In the genomic region with DNA sequence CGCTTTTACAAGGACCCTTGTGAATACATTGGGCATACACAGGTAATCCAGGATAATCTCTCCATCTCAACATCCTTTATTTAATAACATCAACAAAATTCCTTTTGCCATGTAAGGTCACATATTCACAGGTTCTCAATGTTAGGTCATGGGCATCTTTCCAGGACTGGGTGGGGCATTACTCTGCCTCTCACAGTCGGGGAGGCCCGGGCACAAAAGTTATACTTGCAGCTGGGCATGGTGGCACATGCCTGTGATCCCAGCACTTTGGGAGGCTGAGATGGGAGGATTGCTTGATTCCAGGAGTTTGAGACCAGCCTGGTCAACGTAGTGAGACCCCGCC, we compare ENCODE assay signal across 21 cellular contexts.
DNase-seq lines count a peak whose midpoint lies in the region; ATAC-seq and TF ChIP-seq lines count a peak whose summit lies in the region.
"Had no signal": no experiment of that assay in that cellular context is flagged by ENCODE, and none has a peak within 500 bp of the region (broad histone marks: within the 10 kb centered on the region; RNA-seq: fewer than 3 reads in every experiment).

No MANE protein-coding gene starts in this region.

- H3T11ph ChIP-seq in H9 (ENCODE audit: low read length): no peak overlapping the region

- no TSS peak for BruUV-seq in PC-3 (replicated peaks; lab: Mats Ljungman, UMichigan)

- no peak for TF ChIP-seq CTCF in H9 (conservative IDR thresholded peaks at IDR 0.05)
- no peak for TF ChIP-seq CTCF in PC-3 (conservative IDR thresholded peaks at IDR 0.05; ENCODE audit: low read depth, low read length)
- TF ChIP-seq CTCF in endodermal cell (conservative IDR thresholded peaks at IDR 0.05): no peak

- H3K56ac ChIP-seq in H9 (ENCODE audit: insufficient read length, low read depth, low read length): no peak overlapping the region

- H3K4me1 Mint-ChIP-seq in H9: peaks cover 28 to 36% of the 10 kb centered on the region in 2 experiments
- peaks cover 36% of the 10 kb centered on the region for H3K4me1 Mint-ChIP-seq in endodermal cell
- H3K4me1 Mint-ChIP-seq: activated CD4-positive, alpha-beta T cell treated with anti-CD3 and anti-CD28 coated beads for 36 hours; T-helper 17 cell had no signal

- DNase-seq in H9: no peak
- DNase-seq in PC-3: peak; percentile 59
- no peak for DNase-seq in endodermal cell
- no peak for DNase-seq in neuronal stem cell (ENCODE audit: low spot score)
- DNase-seq in NAMALWA (ENCODE audit: low spot score): no peak
- DNase-seq in posterior cingulate gyrus: no peak
- no peak for DNase-seq in HAP-1 (ENCODE audit: low spot score in 2 of 2)
- DNase-seq: activated CD4-positive, alpha-beta T cell treated with anti-CD3 and anti-CD28 coated beads for 36 hours; activated naive CD4-positive, alpha-beta T cell; activated T-cell treated with anti-CD3 and anti-CD28 coated beads, Interleukin-2, amount 50 U/mL, for 24 hours; amniotic stem cell; cortex of kidney; KBM-7; naive B cell; NCI-H1694 treated with DMSO at 0.1 percent for 48 hours; occipital lobe; T-helper 17 cell had no signal

- H3K4me2 ChIP-seq in H9 (ENCODE audit: insufficient read depth, insufficient read length, low read length) (no peak overlapping the region), PC-3 (ENCODE audit: low read length) (peak overlapping the region; percentile 74), neuronal stem cell (ENCODE audit: insufficient read depth, low read length, poor library complexity, severe bottlenecking) (no peak overlapping the region)

- H3K27me3 Mint-ChIP-seq in H9 (ENCODE audit: low read depth): no peaks in the 10 kb centered on the region
- no peaks in the 10 kb centered on the region for H3K27me3 Mint-ChIP-seq in endodermal cell (ENCODE audit: insufficient read depth)
- H3K27me3 Mint-ChIP-seq: T-helper 17 cell had no signal

- H3K23ac ChIP-seq in H9 (ENCODE audit: insufficient read length, low read depth, low read length) (no peak overlapping the region), neuronal stem cell (ENCODE audit: low read depth, low read length, poor library complexity) (no peak overlapping the region)

- H4K20me1 ChIP-seq in H9 (ENCODE audit: control insufficient read depth, insufficient read depth, insufficient read length): no peaks in the 10 kb centered on the region
- H4K20me1 ChIP-seq in PC-3 (ENCODE audit: low read length): no peaks in the 10 kb centered on the region

- H2BK20ac ChIP-seq in H9 (ENCODE audit: low read depth, low read length, poor library complexity, severe bottlenecking): no peak overlapping the region

- no peaks in the 10 kb centered on the region for H3F3A ChIP-seq in PC-3 (ENCODE audit: low read length, unreplicated experiment)

- H4K91ac ChIP-seq in H9 (ENCODE audit: insufficient read length, low read depth, low read length): no peak overlapping the region
- no peak overlapping the region for H4K91ac ChIP-seq in neuronal stem cell (ENCODE audit: low read depth, low read length, poor library complexity)

- in situ Hi-C loops in HAP-1 (cut with MboI; ENCODE audit: low sequenced_read_pairs): no loop called here

- H3K9me2 ChIP-seq in PC-3 (replicated peaks; ENCODE audit: low read length): no peaks in the 10 kb centered on the region

- H3K79me2 ChIP-seq in H9 (ENCODE audit: insufficient read depth, low read length) (no peaks in the 10 kb centered on the region), PC-3 (ENCODE audit: low read length) (no peaks in the 10 kb centered on the region)

- H3K4me3 ChIP-seq in PC-3 (ENCODE audit: low read length): no peak overlapping the region
- H3K4me3 ChIP-seq in endodermal cell (ENCODE audit: low read length): no peak overlapping the region
- H3K4me3 ChIP-seq in neuronal stem cell (ENCODE audit: low read length in 2 of 2): no peak overlapping the region
- no peak overlapping the region for H3K4me3 ChIP-seq in HAP-1
- H3K4me3 ChIP-seq: GM12878, skin epidermis, suprapubic skin had no signal

- H3K18ac ChIP-seq in H9 (ENCODE audit: insufficient read length, low read depth, low read length) (no peak overlapping the region), neuronal stem cell (ENCODE audit: low read length) (no peak overlapping the region)

- H3K23me2 ChIP-seq in H9 (ENCODE audit: insufficient read length, low read depth, low read length, poor library complexity, severe bottlenecking): no peaks in the 10 kb centered on the region

- H3K9me3 ChIP-seq in H9 (ENCODE audit: control insufficient read depth, low read depth, low read length) (no peaks in the 10 kb centered on the region), PC-3 (ENCODE audit: low read length) (no peaks in the 10 kb centered on the region), endodermal cell (ENCODE audit: control insufficient read depth, low read length) (no peaks in the 10 kb centered on the region), neuronal stem cell (replicated peaks in 1 of 2; ENCODE audit: control insufficient read depth in 2 of 2, insufficient read depth in 1 of 2, low read depth in 1 of 2, low read length in 2 of 2) (no peaks in the 10 kb centered on the region), HAP-1 (no peaks in the 10 kb centered on the region)
- H3K9me3 ChIP-seq: suprapubic skin had no signal

- no peak overlapping the region for H4K5ac ChIP-seq in H9 (ENCODE audit: insufficient read length, low read depth, low read length)

- H2BK5ac ChIP-seq in H9 (ENCODE audit: insufficient read length, low read length) (no peak overlapping the region), neuronal stem cell (ENCODE audit: low read length) (no peak overlapping the region)

- H3K4ac ChIP-seq in H9 (ENCODE audit: low read depth, low read length): no peak overlapping the region
- H3K4ac ChIP-seq in neuronal stem cell (ENCODE audit: low read length): no peak overlapping the region

- intact Hi-C loops in PC-3 (cut with micrococcal nuclease) (loop anchor here (10.0 kb wide), 1 partner anchor 63 kb away; no protein-coding TSS in a partner anchor), posterior cingulate gyrus (cut with DNase I) (no loop called here)

- H3K4me1 ChIP-seq in H9 (ENCODE audit: insufficient read depth, low read length) (peaks cover 7% of the 10 kb centered on the region; the same call in 1 of the 2 replicates), PC-3 (ENCODE audit: insufficient read depth, low read length) (peaks cover 27% of the 10 kb centered on the region), endodermal cell (ENCODE audit: control insufficient read depth, insufficient read depth, low read length) (no peaks in the 10 kb centered on the region), neuronal stem cell (ENCODE audit: control insufficient read depth in 2 of 2, insufficient read depth in 1 of 2, low read depth in 1 of 2, low read length in 2 of 2) (peaks cover 4 to 10% of the 10 kb centered on the region in 2 donors), HAP-1 (peaks cover 2% of the 10 kb centered on the region; the same call in 1 of the 2 replicates)
- H3K4me1 ChIP-seq: suprapubic skin had no signal

- peak overlapping the region; percentile 58 for H3K27ac ChIP-seq in H9 (ENCODE audit: insufficient read length, low read depth, low read length)
- H3K27ac ChIP-seq in PC-3 (ENCODE audit: low read length): no peak overlapping the region; the same call in 1 of the 2 replicates
- no peak overlapping the region for H3K27ac ChIP-seq in endodermal cell (ENCODE audit: low read depth, low read length)
- H3K27ac ChIP-seq in neuronal stem cell (replicated peaks; ENCODE audit: low read length): no peak overlapping the region
- H3K27ac ChIP-seq: C4-2B, skin epidermis, suprapubic skin had no signal

- POLR2A ChIA-PET in PC-3 (lab: Charles Lee; ENCODE audit: unreplicated experiment): no interaction called here

- H3K4me3 Mint-ChIP-seq in H9: no peak overlapping the region
- no peak overlapping the region for H3K4me3 Mint-ChIP-seq in endodermal cell
- H3K4me3 Mint-ChIP-seq: activated CD4-positive, alpha-beta T cell treated with anti-CD3 and anti-CD28 coated beads for 36 hours; activated T-cell treated with anti-CD3 and anti-CD28 coated beads, Interleukin-2, amount 50 U/mL, for 24 hours; naive B cell; T-helper 17 cell had no signal

- H3K9me3 Mint-ChIP-seq in H9: no peaks in the 10 kb centered on the region
- H3K9me3 Mint-ChIP-seq in endodermal cell: no peaks in the 10 kb centered on the region
- H3K9me3 Mint-ChIP-seq: activated T-cell treated with anti-CD3 and anti-CD28 coated beads, Interleukin-2, amount 50 U/mL, for 24 hours had no signal

- H3K36me3 ChIP-seq in PC-3 (ENCODE audit: low read depth, low read length): no peaks in the 10 kb centered on the region
- H3K36me3 ChIP-seq in endodermal cell (ENCODE audit: control insufficient read depth, insufficient read depth, low read length): no peaks in the 10 kb centered on the region
- H3K36me3 ChIP-seq in neuronal stem cell (replicated peaks in 1 of 2; ENCODE audit: control insufficient read depth in 2 of 2, insufficient read depth in 2 of 2, low read length in 2 of 2): no peaks in the 10 kb centered on the region
- no peaks in the 10 kb centered on the region for H3K36me3 ChIP-seq in HAP-1 (replicated peaks)
- H3K36me3 ChIP-seq: suprapubic skin had no signal

- no peak overlapping the region for H2AK5ac ChIP-seq in H9 (ENCODE audit: insufficient read length, low read length)
- no peak overlapping the region for H2AK5ac ChIP-seq in neuronal stem cell (ENCODE audit: low read depth, low read length)

- H4K8ac ChIP-seq in H9 (replicated peaks; ENCODE audit: insufficient read length, low read depth, low read length) (no peak overlapping the region), neuronal stem cell (ENCODE audit: low read depth, low read length) (no peak overlapping the region)

- no peak overlapping the region for H2AFZ ChIP-seq in H9 (ENCODE audit: low read length)
- H2AFZ ChIP-seq in PC-3 (ENCODE audit: low read length): no peak overlapping the region
- H2AFZ ChIP-seq in neuronal stem cell (ENCODE audit: low read length): peak overlapping the region; percentile 85

- H3K36me3 Mint-ChIP-seq in H9 (ENCODE audit: insufficient read depth in 1 of 3, low read depth in 3 of 3) (peaks cover 4 to 7% (median 5%) of the 10 kb centered on the region in 3 experiments; a peak in 6 of 7 replicates), endodermal cell (ENCODE audit: low read depth) (peaks cover 7% of the 10 kb centered on the region)
- H3K36me3 Mint-ChIP-seq: naive B cell had no signal

- H3K9ac ChIP-seq in H9 (ENCODE audit: extremely low read depth, insufficient read length, low read length): no peak overlapping the region
- no peak overlapping the region for H3K9ac ChIP-seq in PC-3 (ENCODE audit: low read length)
- no peak overlapping the region for H3K9ac ChIP-seq in endodermal cell (ENCODE audit: extremely low read depth, low read length, poor library complexity, severe bottlenecking)
- no peak overlapping the region for H3K9ac ChIP-seq in neuronal stem cell (ENCODE audit: low read depth, low read length, poor library complexity)

- ATAC-seq in PC-3: no peak
- ATAC-seq: activated CD4-positive, alpha-beta T cell treated with anti-CD3 and anti-CD28 coated beads for 36 hours; GM12878; T-helper 17 cell had no signal

- H2BK12ac ChIP-seq in H9 (ENCODE audit: insufficient read length, low read depth, low read length) (no peak overlapping the region), neuronal stem cell (ENCODE audit: low read length) (no peak overlapping the region)

- peak overlapping the region; percentile 82 to 94 (median 89); a peak in 6 of 7 replicates for H3K27ac Mint-ChIP-seq in H9
- H3K27ac Mint-ChIP-seq in endodermal cell: peak overlapping the region; percentile 95
- H3K27ac Mint-ChIP-seq: activated CD4-positive, alpha-beta T cell treated with anti-CD3 and anti-CD28 coated beads for 36 hours; activated T-cell treated with anti-CD3 and anti-CD28 coated beads, Interleukin-2, amount 50 U/mL, for 24 hours; naive B cell; T-helper 17 cell had no signal

- WGBS in H9 (ENCODE audit: extremely low coverage, insufficient read length, low lambda C conversion rate): no CpG with 5 or more reads among the region's 5 CpGs
- WGBS in endodermal cell (ENCODE audit: insufficient coverage in 1 of 2, insufficient read length in 1 of 2), 2 experiments: 98 to 100% methylated on average over 2 to 5 of the region's 5 CpGs
- no CpG with 5 or more reads among the region's 5 CpGs for WGBS in neuronal stem cell (ENCODE audit: extremely low coverage in 2 of 2, insufficient read length in 2 of 2, insufficient replicate concordance in 1 of 2), 2 donors

- no peak overlapping the region for H2BK120ac ChIP-seq in H9 (ENCODE audit: low read depth, low read length, poor library complexity, severe bottlenecking)
- H2BK120ac ChIP-seq in neuronal stem cell (ENCODE audit: low read depth, low read length): no peak overlapping the region

- no peaks in the 10 kb centered on the region for H3K27me3 ChIP-seq in H9 (ENCODE audit: insufficient read depth, low read length)
- no peaks in the 10 kb centered on the region for H3K27me3 ChIP-seq in PC-3 (ENCODE audit: low read length)
- H3K27me3 ChIP-seq in endodermal cell (ENCODE audit: control insufficient read depth, insufficient read depth, low read length, poor library complexity, severe bottlenecking): no peaks in the 10 kb centered on the region
- H3K27me3 ChIP-seq in neuronal stem cell (ENCODE audit: control insufficient read depth in 3 of 3, insufficient read depth in 3 of 3, low read depth in 1 of 3, low read length in 3 of 3): no peaks in the 10 kb centered on the region
- peaks cover 6% of the 10 kb centered on the region for H3K27me3 ChIP-seq in HAP-1 (ENCODE audit: low read depth)
- H3K27me3 ChIP-seq: suprapubic skin had no signal

- H3K14ac ChIP-seq in H9 (ENCODE audit: insufficient read depth, low read length): no peak overlapping the region
- H3K14ac ChIP-seq in neuronal stem cell (ENCODE audit: low read length): no peak overlapping the region

- H3K79me1 ChIP-seq in H9 (ENCODE audit: insufficient read depth, low read depth, low read length, poor library complexity, severe bottlenecking) (no peaks in the 10 kb centered on the region), neuronal stem cell (ENCODE audit: low read depth, low read length) (no peaks in the 10 kb centered on the region)

- CTCF ChIA-PET in PC-3 (lab: Charles Lee): no interaction called here

- H2BK15ac ChIP-seq in H9 (ENCODE audit: low read depth, low read length) (no peak overlapping the region), neuronal stem cell (ENCODE audit: low read length) (no peak overlapping the region)
